ENCODE assay signal across 8 cellular contexts in the genomic region with DNA sequence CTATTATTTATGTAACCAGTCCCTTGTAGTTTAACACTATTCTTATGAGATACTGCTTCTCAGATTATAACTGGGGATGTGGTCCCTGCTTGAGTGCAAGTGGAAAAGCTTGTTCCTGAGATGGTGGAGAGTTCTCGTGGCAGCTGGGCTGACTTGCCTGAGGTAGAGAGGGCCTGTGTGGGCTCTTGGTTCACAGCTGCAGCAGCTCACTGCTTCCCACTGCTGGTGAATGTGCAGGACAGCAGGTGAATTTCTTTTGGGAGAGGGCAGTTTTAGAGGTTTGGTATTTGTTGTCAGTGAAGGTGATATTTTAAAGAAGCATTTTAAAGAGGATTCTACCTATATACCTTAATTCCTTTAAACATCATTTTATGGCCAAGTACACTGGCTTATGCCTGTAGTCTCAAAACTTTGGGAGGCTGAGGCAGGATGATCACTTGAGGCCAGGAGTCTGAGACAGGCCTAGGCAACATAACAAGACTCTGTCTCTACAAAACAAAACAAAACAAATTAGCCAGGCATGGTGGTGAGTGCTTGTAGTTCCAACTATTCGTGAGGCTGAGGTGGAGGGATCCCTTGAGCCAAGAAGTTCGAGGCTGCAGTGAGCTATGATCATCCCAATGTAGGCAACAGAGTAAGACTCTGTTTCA.
DNase-seq lines count a peak whose midpoint lies in the region; ATAC-seq and TF ChIP-seq lines count a peak whose summit lies in the region.

No MANE protein-coding gene starts in this region.

- TF ChIP-seq CTCF in WTC11 (IDR thresholded peaks at IDR 0.05): peak; percentile 92

- no peaks in the 10 kb centered on the region for H3K9me3 Mint-ChIP-seq in WTC11

- peaks cover 14% of the 10 kb centered on the region for H3K36me3 Mint-ChIP-seq in WTC11

- peak overlapping the region; percentile 92 for H3K27ac Mint-ChIP-seq in WTC11

- no peaks in the 10 kb centered on the region for H3K27me3 Mint-ChIP-seq in WTC11 (ENCODE audit: low read depth)

- H3K4me1 Mint-ChIP-seq in WTC11: peaks cover 39% of the 10 kb centered on the region

- intact Hi-C loops in left colon (cut with DNase I, micrococcal nuclease): loop anchor here in 1 of 2 donors (5.0 kb wide), 2 partner anchors 151 to 166 kb away; no protein-coding TSS in a partner anchor

- CTCF ChIA-PET in WTC11 (lab: Charles Lee): interaction anchor here (0.6 to 2.4 kb wide), 38 partner anchors 9 to 341 kb away, joined by 3 to 23 read pairs (median 3); partner anchors contain the start of gene HAAO

- POLR2A ChIA-PET in WTC11 (lab: Charles Lee): interaction anchor here (0.7 to 1.0 kb wide), 3 partner anchors 9 to 1320 kb away, joined by 4 to 7 read pairs (median 6); no protein-coding TSS in a partner anchor

- peak; percentile 90 for ATAC-seq in GM18867 (IDR thresholded peaks at IDR 0.05; ENCODE audit: unreplicated experiment)
- peak; percentile 85 for ATAC-seq in HG03135 (IDR thresholded peaks at IDR 0.05; ENCODE audit: unreplicated experiment)
- peak; percentile 93 for ATAC-seq in WTC11
- ATAC-seq in left colon: peak; percentile 97

- DNase-seq in AG20443 (ENCODE audit: low spot score) (peak; percentile 91), NCI-H2196 (lab: John Stamatoyannopoulos, UW; ENCODE audit: unreplicated experiment) (peak; percentile 82), WTC11 (ENCODE audit: low spot score) (peak; percentile 68), left colon (peak; percentile 53 to 59)
- peak; percentile 45 for DNase-seq in central memory CD4-positive, alpha-beta T cell
- peak; percentile 37 to 44 for DNase-seq in stimulated activated CD4-positive, alpha-beta T cell treated with anti-CD3 and anti-CD28 coated beads, Interleukin-4, amount 100 ng/mL, for 48 hours (ENCODE audit: low read depth in 2 of 2)

- H3K4me3 Mint-ChIP-seq in WTC11: no peak overlapping the region

TF ChIP-seq in WTC11, 78 proteins besides CTCF, POLR2A, EP300 and RAD21:
- TF ChIP-seq MYBL2 (CRISPR knock-in tag; IDR thresholded peaks at IDR 0.05) (no peak), ZNF416 (CRISPR knock-in tag; IDR thresholded peaks at IDR 0.05) (no peak), NR2C2 (CRISPR knock-in tag; IDR thresholded peaks at IDR 0.05) (no peak), TEAD1 (CRISPR knock-in tag; IDR thresholded peaks at IDR 0.05) (0 out of 2 replicates have a peak, but pooled peaks have one; percentile 34), RORB (CRISPR knock-in tag; IDR thresholded peaks at IDR 0.05) (no peak), E2F1 (CRISPR knock-in tag; IDR thresholded peaks at IDR 0.05) (no peak), GABPB1 (CRISPR knock-in tag; IDR thresholded peaks at IDR 0.05) (0 out of 2 replicates have a peak, but pooled peaks have one; percentile 9)

Comparison
In these comparisons a context has a peak if more than half of its experiments do, and no peak if none do; other contexts are left out.
1. Peak in every context shown above with its lines: DNase-seq and ATAC-seq.
2. DNase-seq: peak in every context shown above with its lines; median percentile 91 in AG20443; 82 in NCI-H2196; 68 in WTC11; 56 in left colon; 45 in central memory CD4-positive, alpha-beta T cell; 40 in stimulated activated CD4-positive, alpha-beta T cell treated with anti-CD3 and anti-CD28 coated beads, Interleukin-4, amount 100 ng/mL, for 48 hours.